Comparison of ENCODE assay signal across 17 cellular contexts in genomic region chr5:57033103-57033502, GRCh38.
DNase-seq lines count a peak whose midpoint lies in the region; ATAC-seq and TF ChIP-seq lines count a peak whose summit lies in the region.
"Had no signal": no experiment of that assay in that cellular context is flagged by ENCODE, and none has a peak within 500 bp of the region (broad histone marks: within the 10 kb centered on the region; RNA-seq: fewer than 3 reads in every experiment).

No MANE protein-coding gene starts in this region.

- H3K9me3 ChIP-seq in HEK293 (ENCODE audit: control insufficient read depth, insufficient read depth, low read depth, low read length) (no peaks in the 10 kb centered on the region), RWPE2 (ENCODE audit: severe bottlenecking) (no peaks in the 10 kb centered on the region), stomach (no peaks in the 10 kb centered on the region), T-helper 17 cell (ENCODE audit: control insufficient read depth, low read length, poor library complexity, severe bottlenecking) (no peaks in the 10 kb centered on the region)
- H3K9me3 ChIP-seq: SK-N-SH had no signal

- H3K36me3 Mint-ChIP-seq in T-helper 17 cell (ENCODE audit: low read depth): peaks cover 5% of the 10 kb centered on the region
- no peaks in the 10 kb centered on the region for H3K36me3 Mint-ChIP-seq in effector memory CD8-positive, alpha-beta T cell (ENCODE audit: insufficient read depth)
- H3K36me3 Mint-ChIP-seq: activated naive CD4-positive, alpha-beta T cell treated with anti-CD3 and anti-CD28 coated beads, Interleukin-2, amount 50 U/mL, for 72 hours had no signal

- peaks cover 6% of the 10 kb centered on the region for H3K4me1 Mint-ChIP-seq in T-helper 17 cell
- H3K4me1 Mint-ChIP-seq in effector memory CD8-positive, alpha-beta T cell (ENCODE audit: low read depth in 2 of 2): peaks cover 0 to 7% of the 10 kb centered on the region in 2 donors

- no peak overlapping the region for H3K4me3 ChIP-seq in HEK293 (ENCODE audit: low read depth, low read length)
- no peak overlapping the region for H3K4me3 ChIP-seq in RWPE2 (ENCODE audit: severe bottlenecking)
- H3K4me3 ChIP-seq in stomach: no peak overlapping the region

- ATAC-seq in RWPE2 (ENCODE audit: low read depth) (peak; percentile 84), GM21367 (IDR thresholded peaks at IDR 0.05; ENCODE audit: unreplicated experiment) (no peak), T-helper 17 cell (no peak)
- ATAC-seq in effector memory CD8-positive, alpha-beta T cell (replicated peaks): no peak
- ATAC-seq: activated CD4-positive, CD25-positive, alpha-beta regulatory T cell treated with anti-CD3 and anti-CD28 coated beads, Interleukin-2, amount 50 U/mL, for 24 hours; activated naive CD4-positive, alpha-beta T cell treated with anti-CD3 and anti-CD28 coated beads, Interleukin-2, amount 50 U/mL, for 72 hours; CD8-positive, alpha-beta T cell; Panc1 had no signal

- no peak overlapping the region for H3K4me3 Mint-ChIP-seq in T-helper 17 cell
- no peak overlapping the region for H3K4me3 Mint-ChIP-seq in effector memory CD8-positive, alpha-beta T cell
- H3K4me3 Mint-ChIP-seq: CD8-positive, alpha-beta T cell had no signal

- no peak for DNase-seq in RWPE2 (ENCODE audit: low spot score)
- DNase-seq in kidney tubule cell (ENCODE audit: low spot score): peak; percentile 76
- DNase-seq in stomach: peak; percentile 72
- DNase-seq in T-helper 17 cell: no peak
- DNase-seq in effector memory CD8-positive, alpha-beta T cell: no peak
- DNase-seq: CD8-positive, alpha-beta T cell; foreskin fibroblast; GOT3; NCI-H1436 treated with DMSO at 0.1 percent for 48 hours; NCI-H2227 treated with DMSO at 0.1 percent for 48 hours; SK-N-SH; T-helper 9 cell had no signal

- TF ChIP-seq EP300 in stomach (IDR thresholded peaks at IDR 0.05): no peak

- peaks cover 11% of the 10 kb centered on the region for H3K27me3 Mint-ChIP-seq in T-helper 17 cell
- H3K27me3 Mint-ChIP-seq in effector memory CD8-positive, alpha-beta T cell: peaks cover 16 to 20% of the 10 kb centered on the region in 2 donors

- POLR2A ChIA-PET in HEK293 (lab: Yijun Ruan, JAX): no interaction called here

- CTCF ChIA-PET in HEK293 (lab: Yijun Ruan, JAX): no interaction called here

- H3K27me3 ChIP-seq in RWPE2 (ENCODE audit: insufficient read depth, poor library complexity, severe bottlenecking): no peaks in the 10 kb centered on the region
- no peaks in the 10 kb centered on the region for H3K27me3 ChIP-seq in stomach

- no peaks in the 10 kb centered on the region for H3K9me3 Mint-ChIP-seq in effector memory CD8-positive, alpha-beta T cell
- H3K9me3 Mint-ChIP-seq: CD8-positive, alpha-beta T cell had no signal

- H3K36me3 ChIP-seq in HEK293 (ENCODE audit: control insufficient read depth in 2 of 2, insufficient read depth in 1 of 2, low read length in 2 of 2): no peaks in the 10 kb centered on the region
- no peaks in the 10 kb centered on the region for H3K36me3 ChIP-seq in RWPE2 (ENCODE audit: low read depth)
- H3K36me3 ChIP-seq in stomach: no peaks in the 10 kb centered on the region

- H3K27ac ChIP-seq in HEK293 (ENCODE audit: extremely low read depth, low read depth, low read length): no peak overlapping the region
- H3K27ac ChIP-seq in RWPE2 (ENCODE audit: poor library complexity, severe bottlenecking): no peak overlapping the region
- no peak overlapping the region for H3K27ac ChIP-seq in stomach

- TF ChIP-seq CTCF in HEK293 (tag by site-specific recombination; IDR thresholded peaks at IDR 0.05): no peak
- no peak for TF ChIP-seq CTCF in RWPE2 (IDR thresholded peaks at IDR 0.05; ENCODE audit: poor library complexity, severe bottlenecking)
- TF ChIP-seq CTCF in stomach (IDR thresholded peaks at IDR 0.05): no peak

- no peak for TF ChIP-seq POLR2A in stomach (IDR thresholded peaks at IDR 0.05)

- no peaks in the 10 kb centered on the region for H3K4me1 ChIP-seq in HEK293 (ENCODE audit: control insufficient read depth, insufficient read depth, low read length)
- peaks cover 20% of the 10 kb centered on the region for H3K4me1 ChIP-seq in RWPE2 (ENCODE audit: insufficient read depth, poor library complexity, severe bottlenecking)
- no peaks in the 10 kb centered on the region for H3K4me1 ChIP-seq in stomach

- no peak overlapping the region for H3K27ac Mint-ChIP-seq in T-helper 17 cell
- H3K27ac Mint-ChIP-seq in effector memory CD8-positive, alpha-beta T cell: no peak overlapping the region
- H3K27ac Mint-ChIP-seq: activated naive CD4-positive, alpha-beta T cell treated with anti-CD3 and anti-CD28 coated beads, Interleukin-2, amount 50 U/mL, for 72 hours; CD8-positive, alpha-beta T cell had no signal

- intact Hi-C loops in stomach (cut with DNase I; ENCODE audit: low total_unique reads): no loop called here

TF ChIP-seq in HEK293, 187 proteins besides CTCF, POLR2A, EP300 and RAD21:
- 0 out of 2 replicates have a peak, but pooled peaks have one; percentile 15 for TF ChIP-seq KLF10 (tag by site-specific recombination; IDR thresholded peaks at IDR 0.05)
- TF ChIP-seq, protein P1, sequence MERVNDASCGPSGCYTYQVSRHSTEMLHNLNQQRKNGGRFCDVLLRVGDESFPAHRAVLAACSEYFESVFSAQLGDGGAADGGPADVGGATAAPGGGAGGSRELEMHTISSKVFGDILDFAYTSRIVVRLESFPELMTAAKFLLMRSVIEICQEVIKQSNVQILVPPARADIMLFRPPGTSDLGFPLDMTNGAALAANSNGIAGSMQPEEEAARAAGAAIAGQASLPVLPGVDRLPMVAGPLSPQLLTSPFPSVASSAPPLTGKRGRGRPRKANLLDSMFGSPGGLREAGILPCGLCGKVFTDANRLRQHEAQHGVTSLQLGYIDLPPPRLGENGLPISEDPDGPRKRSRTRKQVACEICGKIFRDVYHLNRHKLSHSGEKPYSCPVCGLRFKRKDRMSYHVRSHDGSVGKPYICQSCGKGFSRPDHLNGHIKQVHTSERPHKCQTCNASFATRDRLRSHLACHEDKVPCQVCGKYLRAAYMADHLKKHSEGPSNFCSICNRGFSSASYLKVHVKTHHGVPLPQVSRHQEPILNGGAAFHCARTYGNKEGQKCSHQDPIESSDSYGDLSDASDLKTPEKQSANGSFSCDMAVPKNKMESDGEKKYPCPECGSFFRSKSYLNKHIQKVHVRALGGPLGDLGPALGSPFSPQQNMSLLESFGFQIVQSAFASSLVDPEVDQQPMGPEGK (tag by site-specific recombination; IDR thresholded peaks at IDR 0.05): no peak
TF ChIP-seq in HEK293: peak in this region for 1.

Comparison
In these comparisons a context has a peak if more than half of its experiments do, and no peak if none do; other contexts are left out.
1. DNase-seq: peak in kidney tubule cell (single experiment) and stomach (single experiment); none in RWPE2 (single experiment), T-helper 17 cell (0 of 3) and effector memory CD8-positive, alpha-beta T cell (0 of 3).